In genomic region chr4:134934036-134934806, GRCh38 we compare ENCODE assay signal across 8 cellular contexts.
"Had no signal": no experiment of that assay in that cellular context is flagged by ENCODE, and none has a peak within 500 bp of the region (broad histone marks: within the 10 kb centered on the region; RNA-seq: fewer than 3 reads in every experiment).

No MANE protein-coding gene starts in this region.

- H3K4me3 Mint-ChIP-seq: GM23338, H9, HFFc6, IgD-negative memory B cell had no signal

- H3K27ac Mint-ChIP-seq: H9, HFFc6, IgD-negative memory B cell had no signal

- H3K27ac ChIP-seq: KMS-11 had no signal

- H3K27me3 Mint-ChIP-seq: IgD-negative memory B cell had no signal

- H3K4me3 ChIP-seq: GM23338 had no signal

- H3K9ac ChIP-seq: KMS-11 had no signal

- DNase-seq: H9, HCEC 1CT, HFFc6, KBM-7 had no signal

- H3K4me1 Mint-ChIP-seq: IgD-negative memory B cell had no signal

- H3K36me3 Mint-ChIP-seq: IgD-negative memory B cell had no signal

- H3K4me2 ChIP-seq: GM23338, KMS-11 had no signal

- H3K9me3 Mint-ChIP-seq: GM23338, H9, HFFc6 had no signal

- ATAC-seq: GM23338, HepG2 had no signal
